Comparison of ENCODE assay signal across 8 cellular contexts in genomic region chr16:31094088-31094423, GRCh38. TPM values are rescaled to one million over a fixed set of nuclear protein-coding genes. Genes with fewer than 3 reads are reported as not detected.
A peak's percentile ranks its signal among the peaks of the same experiment; 100 is the strongest.
DNase-seq lines count a peak whose midpoint lies in the region; ATAC-seq and TF ChIP-seq lines count a peak whose summit lies in the region.

No MANE protein-coding gene starts in this region.

- CTCF ChIA-PET in BJ (lab: Yijun Ruan, JAX): interaction anchor here (0.5 to 6.4 kb wide), 7 partner anchors 14 to 152 kb away, joined by 3 to 54 read pairs (median 3); partner anchors contain the start of gene HSD3B7

- peak overlapping the region; percentile 95 for H3K27ac Mint-ChIP-seq in activated naive CD8-positive, alpha-beta T cell treated with anti-CD3 and anti-CD28 coated beads, Interleukin-2, amount 10 ng/mL, durations not matched to agents 7 days and 5 days

- no peaks in the 10 kb centered on the region for H3K27me3 ChIP-seq in BJ (ENCODE audit: control insufficient read depth, insufficient read depth, low read length)
- no peaks in the 10 kb centered on the region for H3K27me3 ChIP-seq in iPS-15b (ENCODE audit: control insufficient read depth, insufficient read depth, low read length)

- H3K36me3 Mint-ChIP-seq in activated naive CD8-positive, alpha-beta T cell treated with anti-CD3 and anti-CD28 coated beads, Interleukin-2, amount 10 ng/mL, durations not matched to agents 7 days and 5 days: peaks cover 4% of the 10 kb centered on the region

- no peaks in the 10 kb centered on the region for H3K9me3 ChIP-seq in iPS-15b (ENCODE audit: control insufficient read depth, insufficient read depth, low read length)

- in situ Hi-C loops in GM13977 (cut with MboI; ENCODE audit: low pct_unique_long_range_greater_than_20kb, low sequenced_read_pairs, unreplicated experiment): no loop called here

- peak; percentile 5 for ATAC-seq in HG02885 (IDR thresholded peaks at IDR 0.05; ENCODE audit: poor library complexity, unreplicated experiment)
- ATAC-seq in activated naive CD8-positive, alpha-beta T cell treated with anti-CD3 and anti-CD28 coated beads, Interleukin-2, amount 10 ng/mL, durations not matched to agents 7 days and 5 days (ENCODE audit: low read depth): no peak
- no peak for ATAC-seq in activated CD4-positive, CD25-positive, alpha-beta regulatory T cell treated with anti-CD3 and anti-CD28 coated beads, Interleukin-2, amount 50 U/mL, for 24 hours

- peak overlapping the region; percentile 85 for H3K9ac ChIP-seq in iPS-15b (ENCODE audit: low read depth, low read length)

- POLR2A ChIA-PET in BJ (lab: Charles Lee): no interaction called here
- POLR2A ChIA-PET in activated naive CD8-positive, alpha-beta T cell treated with anti-CD3 and anti-CD28 coated beads, Interleukin-2, amount 10 ng/mL, durations not matched to agents 7 days and 5 days (lab: Charles Lee): interaction anchor here (1.0 to 2.5 kb wide), 4 partner anchors 9 to 97 kb away, joined by 4 to 18 read pairs (median 7); partner anchors contain the start of genes FUS, ZNF646 and ZNF668

- H3K27me3 Mint-ChIP-seq in activated naive CD8-positive, alpha-beta T cell treated with anti-CD3 and anti-CD28 coated beads, Interleukin-2, amount 10 ng/mL, durations not matched to agents 7 days and 5 days: peaks cover 2% of the 10 kb centered on the region

- H3K4me1 Mint-ChIP-seq in activated naive CD8-positive, alpha-beta T cell treated with anti-CD3 and anti-CD28 coated beads, Interleukin-2, amount 10 ng/mL, durations not matched to agents 7 days and 5 days: peaks cover 20% of the 10 kb centered on the region

- DNase-seq in BJ (ENCODE audit: low read depth) (no peak), GM13977 (ENCODE audit: low spot score) (no peak), NCI-H524 treated with DMSO at 0.1 percent for 48 hours (lab: John Stamatoyannopoulos, UW) (no peak)
- DNase-seq in activated naive CD8-positive, alpha-beta T cell treated with anti-CD3 and anti-CD28 coated beads, Interleukin-2, amount 10 ng/mL, durations not matched to agents 7 days and 5 days: no peak
- DNase-seq in stimulated activated CD8-positive, alpha-beta memory T cell treated with anti-CD3 and anti-CD28 coated beads, Interleukin-4, amount 100 ng/mL, for 48 hours: peak; percentile 41

- H3K4me3 Mint-ChIP-seq in activated naive CD8-positive, alpha-beta T cell treated with anti-CD3 and anti-CD28 coated beads, Interleukin-2, amount 10 ng/mL, durations not matched to agents 7 days and 5 days: peak overlapping the region; percentile 99

- no peaks in the 10 kb centered on the region for H3K9me3 Mint-ChIP-seq in activated naive CD8-positive, alpha-beta T cell treated with anti-CD3 and anti-CD28 coated beads, Interleukin-2, amount 10 ng/mL, durations not matched to agents 7 days and 5 days

- no peaks in the 10 kb centered on the region for H3K4me1 ChIP-seq in iPS-15b (ENCODE audit: control insufficient read depth, insufficient read depth, low read length)

- H3K4me3 ChIP-seq in BJ (ENCODE audit: low read depth, low read length): peak overlapping the region; percentile 93
- H3K4me3 ChIP-seq in iPS-15b (ENCODE audit: low read depth, low read length): peak overlapping the region; percentile 98

- H3K36me3 ChIP-seq in BJ (ENCODE audit: control insufficient read depth, insufficient read depth, low read length): peaks cover 3% of the 10 kb centered on the region
- H3K36me3 ChIP-seq in iPS-15b (ENCODE audit: control insufficient read depth, insufficient read depth, low read length): peaks cover 10% of the 10 kb centered on the region

- no peak for TF ChIP-seq CTCF in BJ (IDR thresholded peaks at IDR 0.05; ENCODE audit: insufficient read depth, low read depth, low read length)
- no peak for TF ChIP-seq CTCF in GM13977 (IDR thresholded peaks at IDR 0.05; ENCODE audit: extremely low read depth, insufficient read depth, missing control alignments)

RNA-seq across cellular contexts. Expression of gene VKORC1, which starts 0.5 kb away (rescaled TPM):
- polyA plus RNA-seq in BJ (2011; rRNA removed): 416 and 515 TPM in 2 replicates
- polyA minus RNA-seq in BJ (2011; rRNA and poly(A)+ RNA removed): 118 and 200 TPM in 2 replicates
- total RNA-seq in activated naive CD8-positive, alpha-beta T cell treated with anti-CD3 and anti-CD28 coated beads, Interleukin-2, amount 10 ng/mL, durations not matched to agents 7 days and 5 days: 10 to 100 TPM; 79.4 to 80.4 TPM

RNA-seq across cellular contexts. Expression of gene PRSS53, which starts 5.3 kb away (rescaled TPM):
- 0.96 and 1.8 TPM in 2 replicates for polyA plus RNA-seq in BJ (2011; rRNA removed)
- polyA minus RNA-seq in BJ (2011; rRNA and poly(A)+ RNA removed): 0.66 and 0.87 TPM in 2 replicates
- 10 to 100 TPM; 10.4 to 10.9 TPM for total RNA-seq in activated naive CD8-positive, alpha-beta T cell treated with anti-CD3 and anti-CD28 coated beads, Interleukin-2, amount 10 ng/mL, durations not matched to agents 7 days and 5 days

RNA-seq across cellular contexts. Expression of gene BCKDK, which starts 14.1 kb away (rescaled TPM):
- 31.0 and 56.0 TPM in 2 replicates for polyA plus RNA-seq in BJ (2011; rRNA removed)
- polyA minus RNA-seq in BJ (2011; rRNA and poly(A)+ RNA removed): 27.7 and 37.0 TPM in 2 replicates
- total RNA-seq in activated naive CD8-positive, alpha-beta T cell treated with anti-CD3 and anti-CD28 coated beads, Interleukin-2, amount 10 ng/mL, durations not matched to agents 7 days and 5 days: 10 to 100 TPM; 35.8 to 37.0 TPM

RNA-seq across cellular contexts. Expression of gene ZNF646, which starts 19.8 kb away (rescaled TPM):
- 3.3 and 4.2 TPM in 2 replicates for polyA plus RNA-seq in BJ (2011; rRNA removed)
- polyA minus RNA-seq in BJ (2011; rRNA and poly(A)+ RNA removed): 7.8 and 12.5 TPM in 2 replicates
- total RNA-seq in activated naive CD8-positive, alpha-beta T cell treated with anti-CD3 and anti-CD28 coated beads, Interleukin-2, amount 10 ng/mL, durations not matched to agents 7 days and 5 days: 10 to 100 TPM; 37.3 to 38.7 TPM

RNA-seq across cellular contexts. Expression of gene ZNF668, which starts 20.0 kb away (rescaled TPM):
- polyA plus RNA-seq in BJ (2011; rRNA removed): 10.2 and 16.3 TPM in 2 replicates
- 7.8 and 10.9 TPM in 2 replicates for polyA minus RNA-seq in BJ (2011; rRNA and poly(A)+ RNA removed)
- total RNA-seq in activated naive CD8-positive, alpha-beta T cell treated with anti-CD3 and anti-CD28 coated beads, Interleukin-2, amount 10 ng/mL, durations not matched to agents 7 days and 5 days: 10 to 100 TPM; 17.9 to 20.5 TPM
